In the genomic region with DNA sequence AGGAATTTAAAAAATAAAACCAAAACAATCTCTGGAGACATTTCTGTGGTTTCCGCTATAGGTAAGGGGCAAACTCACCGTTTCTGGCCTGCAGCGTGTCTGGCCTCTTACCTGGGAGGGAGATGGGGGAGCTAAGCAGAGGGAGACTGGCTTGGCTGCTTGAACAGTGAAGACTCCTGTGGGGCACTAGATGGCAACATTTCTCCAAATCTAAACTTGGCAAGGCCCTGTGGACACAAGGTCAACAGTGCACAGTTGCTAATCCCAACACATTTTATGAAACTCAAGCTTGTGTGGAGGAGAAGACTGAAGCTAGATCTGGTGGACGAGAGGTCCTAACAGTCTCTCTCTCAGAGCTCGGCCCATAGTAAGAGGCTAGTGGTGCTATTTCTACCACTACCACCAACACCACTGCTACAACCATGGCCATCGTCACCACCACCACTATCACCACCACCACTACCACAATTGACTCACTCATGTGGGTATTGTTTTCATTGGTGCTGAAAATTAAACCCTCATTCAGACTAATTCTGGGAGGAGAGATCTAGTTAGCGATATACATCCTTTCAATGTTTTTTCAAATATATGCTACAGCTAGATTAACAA, we compare ENCODE assay signal across 8 cellular contexts. TPM values are rescaled to one million over a fixed set of nuclear protein-coding genes. Genes with fewer than 3 reads are reported as not detected.
A peak's percentile ranks its signal among the peaks of the same experiment; 100 is the strongest.
DNase-seq lines count a peak whose midpoint lies in the region; ATAC-seq lines count a peak whose summit lies in the region.

No MANE protein-coding gene starts in this region.

- ATAC-seq in HG03139 (IDR thresholded peaks at IDR 0.05; ENCODE audit: unreplicated experiment) (no peak), GM18861 (IDR thresholded peaks at IDR 0.05; ENCODE audit: unreplicated experiment) (no peak), HG02973 (IDR thresholded peaks at IDR 0.05; ENCODE audit: unreplicated experiment) (no peak)

- DNase-seq in NCI-H524 (lab: John Stamatoyannopoulos, UW) (peak; percentile 34 to 46), NCI-H524 treated with DMSO at 0.1 percent for 48 hours (lab: John Stamatoyannopoulos, UW) (no peak), NCI-H2196 (lab: John Stamatoyannopoulos, UW; ENCODE audit: unreplicated experiment) (peak; percentile 81), cerebellum (ENCODE audit: low spot score) (peak; percentile 73), medulla oblongata (ENCODE audit: extremely low spot score) (peak; percentile 56)

RNA-seq across cellular contexts. Expression of a gene that starts 28.4 kb away (rescaled TPM):
- 21.7 TPM for total RNA-seq in cerebellum

RNA-seq across cellular contexts. Expression of a gene that starts 58.3 kb away (rescaled TPM):
- 28.2 TPM for total RNA-seq in cerebellum
